ENCODE assay signal across 11 cellular contexts in genomic region chr19:6374179-6374709, GRCh38. TPM values are rescaled to one million over a fixed set of nuclear protein-coding genes. Genes with fewer than 3 reads are reported as not detected.
DNase-seq lines count a peak whose midpoint lies in the region; ATAC-seq and TF ChIP-seq lines count a peak whose summit lies in the region.
"Had no signal": no experiment of that assay in that cellular context is flagged by ENCODE, and none has a peak within 500 bp of the region (broad histone marks: within the 10 kb centered on the region; RNA-seq: fewer than 3 reads in every experiment).

No MANE protein-coding gene starts in this region.

- peaks cover 10% of the 10 kb centered on the region for H3K4me1 ChIP-seq in CD4-positive, CD25-positive, alpha-beta regulatory T cell (ENCODE audit: control insufficient read depth, insufficient read depth, low read length, poor library complexity, severe bottlenecking)
- peaks cover 5% of the 10 kb centered on the region; the same call in 1 of the 2 replicates for H3K4me1 ChIP-seq in MM.1S (ENCODE audit: low read length)
- peaks cover 5% of the 10 kb centered on the region for H3K4me1 ChIP-seq in endodermal cell (ENCODE audit: control insufficient read depth, insufficient read depth, low read length)
- peaks cover 5% of the 10 kb centered on the region for H3K4me1 ChIP-seq in ovary (ENCODE audit: insufficient read depth)

- DNase-seq in CD4-positive, CD25-positive, alpha-beta regulatory T cell = no peak
- DNase-seq in MM.1S (no peak), endodermal cell (no peak), ovary (peak in 3 of 5 donors; percentile 59 to 64 (median 60))
- no peak for DNase-seq in NK-92 treated with Interleukin-12 subunit alpha and Interleukin-12 subunit beta, amount 100 ng/mL, for 24 hours (lab: John Stamatoyannopoulos, UW)
- no peak for DNase-seq in activated CD4-positive, alpha-beta memory T cell treated with anti-CD3 and anti-CD28 coated beads for 36 hours
- no peak for DNase-seq in activated CD4-positive, alpha-beta T cell treated with anti-CD3 and anti-CD28 coated beads, Interleukin-2, amount 50 U/mL, for 4 hours
- DNase-seq: NCI-H748 treated with DMSO at 0.1 percent for 48 hours had no signal

- peak overlapping the region; percentile 88; the same call in 1 of the 2 replicates for H3K4me2 ChIP-seq in MM.1S (ENCODE audit: low read depth, low read length)

- peaks cover 7% of the 10 kb centered on the region for H3K36me3 Mint-ChIP-seq in CD4-positive, CD25-positive, alpha-beta regulatory T cell
- H3K36me3 Mint-ChIP-seq in endodermal cell (ENCODE audit: low read depth) = peaks cover 17% of the 10 kb centered on the region
- no peaks in the 10 kb centered on the region for H3K36me3 Mint-ChIP-seq in activated CD4-positive, alpha-beta memory T cell treated with anti-CD3 and anti-CD28 coated beads for 36 hours

- TF ChIP-seq CTCF in MM.1S (IDR thresholded peaks at IDR 0.05; ENCODE audit: low read length) = no peak
- TF ChIP-seq CTCF in endodermal cell (conservative IDR thresholded peaks at IDR 0.05) = no peak
- no peak for TF ChIP-seq CTCF in ovary (IDR thresholded peaks at IDR 0.05)

- H3K9me3 Mint-ChIP-seq in CD4-positive, CD25-positive, alpha-beta regulatory T cell = no peaks in the 10 kb centered on the region
- no peaks in the 10 kb centered on the region for H3K9me3 Mint-ChIP-seq in endodermal cell
- no peaks in the 10 kb centered on the region for H3K9me3 Mint-ChIP-seq in activated CD4-positive, alpha-beta memory T cell treated with anti-CD3 and anti-CD28 coated beads for 36 hours
- H3K9me3 Mint-ChIP-seq: stimulated activated naive CD8-positive, alpha-beta T cell treated with anti-CD3 and anti-CD28 coated beads, Interleukin-15, Interleukin-2, amounts not matched to agents 100 ng/mL and 50 ng/mL, for 24 hours had no signal

- intact Hi-C loops in ovary (cut with DNase I) = loop anchor here in 1 of 4 donors (10.0 kb wide), 2 partner anchors 51 to 99 kb away; partner anchors contain the start of genes KHSRP and MLLT1
- intact Hi-C loops in activated CD4-positive, alpha-beta memory T cell treated with anti-CD3 and anti-CD28 coated beads for 36 hours (cut with micrococcal nuclease) = loop anchor here (5.0 to 10.0 kb wide), 2 partner anchors 361 to 488 kb away; partner anchors contain the start of genes GPR108 and TRIP10

- peaks cover 7% of the 10 kb centered on the region for H3F3A ChIP-seq in MM.1S (ENCODE audit: insufficient read depth, low read length)

- H4K20me1 ChIP-seq in MM.1S (ENCODE audit: insufficient read depth, low read length) = no peaks in the 10 kb centered on the region

- peak overlapping the region; percentile 97 for H3K27ac ChIP-seq in CD4-positive, CD25-positive, alpha-beta regulatory T cell (ENCODE audit: insufficient read depth, low read length, poor library complexity, severe bottlenecking)
- H3K27ac ChIP-seq in MM.1S (ENCODE audit: low read length) = no peak overlapping the region
- no peak overlapping the region for H3K27ac ChIP-seq in endodermal cell (ENCODE audit: low read depth, low read length)
- no peak overlapping the region for H3K27ac ChIP-seq in ovary

- no peak overlapping the region for H2AFZ ChIP-seq in MM.1S (ENCODE audit: low read length)

- no peaks in the 10 kb centered on the region for H3K9me3 ChIP-seq in CD4-positive, CD25-positive, alpha-beta regulatory T cell (ENCODE audit: control insufficient read depth in 2 of 2, low read length in 2 of 2)
- H3K9me3 ChIP-seq in MM.1S (replicated peaks; ENCODE audit: insufficient read depth, low read length) (no peaks in the 10 kb centered on the region), endodermal cell (ENCODE audit: control insufficient read depth, low read length) (no peaks in the 10 kb centered on the region), ovary (no peaks in the 10 kb centered on the region)

- POLR2A ChIA-PET in activated CD4-positive, alpha-beta memory T cell treated with anti-CD3 and anti-CD28 coated beads for 36 hours (lab: Charles Lee) = no interaction called here

- H3K79me2 ChIP-seq in MM.1S (ENCODE audit: low read length) = peaks cover 8% of the 10 kb centered on the region; the same call in 1 of the 2 replicates

- no peak overlapping the region for H3K27ac Mint-ChIP-seq in CD4-positive, CD25-positive, alpha-beta regulatory T cell
- no peak overlapping the region for H3K27ac Mint-ChIP-seq in endodermal cell
- no peak overlapping the region for H3K27ac Mint-ChIP-seq in activated CD4-positive, alpha-beta memory T cell treated with anti-CD3 and anti-CD28 coated beads for 36 hours

- H3K4me1 Mint-ChIP-seq in CD4-positive, CD25-positive, alpha-beta regulatory T cell = peaks cover 5 to 25% (median 12%) of the 10 kb centered on the region in 4 donors
- peaks cover 8% of the 10 kb centered on the region for H3K4me1 Mint-ChIP-seq in endodermal cell
- H3K4me1 Mint-ChIP-seq in activated CD4-positive, alpha-beta memory T cell treated with anti-CD3 and anti-CD28 coated beads for 36 hours (ENCODE audit: low read depth) = peaks cover 11% of the 10 kb centered on the region

- WGBS in endodermal cell (ENCODE audit: insufficient coverage in 1 of 2, insufficient read length in 1 of 2), 2 experiments = 86 to 96% methylated on average over 20 to 29 of the region's 29 CpGs
- 28 to 36% (median 32%) methylated on average over 26 to 29 of the region's 29 CpGs for WGBS in ovary, 3 donors

- H3K4me3 ChIP-seq in CD4-positive, CD25-positive, alpha-beta regulatory T cell (ENCODE audit: low read depth, low read length) = no peak overlapping the region
- H3K4me3 ChIP-seq in MM.1S (ENCODE audit: low read length) = no peak overlapping the region
- peak overlapping the region; percentile 77 for H3K4me3 ChIP-seq in endodermal cell (ENCODE audit: low read length)
- H3K4me3 ChIP-seq in ovary = no peak overlapping the region

- TF ChIP-seq POLR2A in ovary (IDR thresholded peaks at IDR 0.05) = no peak

- H3K4me3 Mint-ChIP-seq in CD4-positive, CD25-positive, alpha-beta regulatory T cell = peak overlapping the region in 1 of 4 donors; percentile 96
- peak overlapping the region; percentile 84 for H3K4me3 Mint-ChIP-seq in endodermal cell
- no peak overlapping the region for H3K4me3 Mint-ChIP-seq in activated CD4-positive, alpha-beta memory T cell treated with anti-CD3 and anti-CD28 coated beads for 36 hours

- CTCF ChIA-PET in activated CD4-positive, alpha-beta memory T cell treated with anti-CD3 and anti-CD28 coated beads for 36 hours (lab: Charles Lee) = interaction anchor here (0.6 to 1.8 kb wide), 2 partner anchors 245 to 489 kb away, joined by 3 to 7 read pairs; no protein-coding TSS in a partner anchor

- no peak overlapping the region for H3K9ac ChIP-seq in MM.1S (ENCODE audit: low read length)
- H3K9ac ChIP-seq in endodermal cell (ENCODE audit: extremely low read depth, low read length, poor library complexity, severe bottlenecking) = peak overlapping the region; percentile 30

- no peak for TF ChIP-seq EP300 in ovary (IDR thresholded peaks at IDR 0.05)

- no peak for ATAC-seq in CD4-positive, CD25-positive, alpha-beta regulatory T cell (ENCODE audit: low read depth in 2 of 2)
- ATAC-seq in esophagus mucosa = no peak

- no peaks in the 10 kb centered on the region for H3K27me3 ChIP-seq in CD4-positive, CD25-positive, alpha-beta regulatory T cell (ENCODE audit: control insufficient read depth, insufficient read depth, low read length)
- no peaks in the 10 kb centered on the region for H3K27me3 ChIP-seq in MM.1S (replicated peaks; ENCODE audit: insufficient read depth, low read length)
- no peaks in the 10 kb centered on the region for H3K27me3 ChIP-seq in endodermal cell (ENCODE audit: control insufficient read depth, insufficient read depth, low read length, poor library complexity, severe bottlenecking)
- H3K27me3 ChIP-seq in ovary = no peaks in the 10 kb centered on the region

- peaks cover 4% of the 10 kb centered on the region for H3K36me3 ChIP-seq in CD4-positive, CD25-positive, alpha-beta regulatory T cell (ENCODE audit: control insufficient read depth, insufficient read depth, low read length)
- H3K36me3 ChIP-seq in MM.1S (replicated peaks; ENCODE audit: insufficient read depth, low read length) = no peaks in the 10 kb centered on the region
- H3K36me3 ChIP-seq in endodermal cell (ENCODE audit: control insufficient read depth, insufficient read depth, low read length) = peaks cover 11% of the 10 kb centered on the region
- H3K36me3 ChIP-seq in ovary = no peaks in the 10 kb centered on the region

- H3K27me3 Mint-ChIP-seq in CD4-positive, CD25-positive, alpha-beta regulatory T cell = no peaks in the 10 kb centered on the region
- H3K27me3 Mint-ChIP-seq in endodermal cell (ENCODE audit: insufficient read depth) = no peaks in the 10 kb centered on the region
- H3K27me3 Mint-ChIP-seq in activated CD4-positive, alpha-beta memory T cell treated with anti-CD3 and anti-CD28 coated beads for 36 hours = no peaks in the 10 kb centered on the region
- H3K27me3 Mint-ChIP-seq: stimulated activated naive CD8-positive, alpha-beta T cell treated with anti-CD3 and anti-CD28 coated beads, Interleukin-15, Interleukin-2, amounts not matched to agents 100 ng/mL and 50 ng/mL, for 24 hours had no signal

- no peaks in the 10 kb centered on the region for H3K9me2 ChIP-seq in MM.1S (replicated peaks; ENCODE audit: insufficient read depth, low read length)

RNA-seq across cellular contexts. Expression of gene PSPN, which starts 1.5 kb away (rescaled TPM):
- 1.0 TPM for total RNA-seq in CD4-positive, CD25-positive, alpha-beta regulatory T cell
- polyA plus RNA-seq in CD4-positive, CD25-positive, alpha-beta regulatory T cell = under 1 TPM; 0.41 to 0.90 (median 0.65) TPM
- total RNA-seq in endodermal cell (1 to 10 TPM; 1.9 to 2.7 TPM), ovary (1 to 10 TPM in 6 of 7 donors, under 1 TPM in 1; 0.72 to 2.8 (median 2.0) TPM), esophagus mucosa (1.5 TPM)
- polyA plus RNA-seq in endodermal cell (2013, experiment 1 of 2) = 1.3 TPM
- 1.3 TPM for polyA plus RNA-seq in endodermal cell (2013, experiment 2 of 2)
- polyA plus RNA-seq in ovary = 1 to 10 TPM; 1.2 TPM
- 1 to 10 TPM; 1.6 to 2.0 TPM for total RNA-seq in activated CD4-positive, alpha-beta memory T cell treated with anti-CD3 and anti-CD28 coated beads for 36 hours

RNA-seq across cellular contexts. Expression of gene ALKBH7, which starts 1.6 kb away (rescaled TPM):
- 47.4 TPM for total RNA-seq in CD4-positive, CD25-positive, alpha-beta regulatory T cell
- polyA plus RNA-seq in CD4-positive, CD25-positive, alpha-beta regulatory T cell = 100 to 1,000 TPM in 1 of 4 donors, 10 to 100 TPM in 3; 89.1 to 102 (median 94.4) TPM
- total RNA-seq in endodermal cell (10 to 100 TPM; 80.0 to 98.3 TPM), ovary (100 to 1,000 TPM in 3 of 7 donors, 10 to 100 TPM in 4; 66.7 to 118 (median 99.0) TPM), esophagus mucosa (74.8 TPM)
- polyA plus RNA-seq in endodermal cell (2013, experiment 1 of 2) = 74.4 TPM
- 64.3 TPM for polyA plus RNA-seq in endodermal cell (2013, experiment 2 of 2)
- 10 to 100 TPM in 1 of 2 donors, under 1 TPM in 1; 0.55 to 80.8 TPM for polyA plus RNA-seq in ovary
- total RNA-seq in activated CD4-positive, alpha-beta memory T cell treated with anti-CD3 and anti-CD28 coated beads for 36 hours = 10 to 100 TPM; 57.6 to 58.5 TPM

RNA-seq across cellular contexts. Expression of gene CLPP, which starts 12.9 kb away (rescaled TPM):
- 75.1 TPM for total RNA-seq in CD4-positive, CD25-positive, alpha-beta regulatory T cell
- 100 to 1,000 TPM; 144 to 209 (median 189) TPM for polyA plus RNA-seq in CD4-positive, CD25-positive, alpha-beta regulatory T cell
- total RNA-seq in endodermal cell = 10 to 100 TPM; 79.8 to 87.7 TPM
- 75.9 TPM for polyA plus RNA-seq in endodermal cell (2013, experiment 1 of 2)
- 69.0 TPM for polyA plus RNA-seq in endodermal cell (2013, experiment 2 of 2)
- 10 to 100 TPM; 43.2 to 78.8 (median 54.1) TPM for total RNA-seq in ovary
- polyA plus RNA-seq in ovary = 10 to 100 TPM; 12.9 to 46.1 TPM
- total RNA-seq in esophagus mucosa = 65.4 TPM
- 100 to 1,000 TPM; 171 to 177 TPM for total RNA-seq in activated CD4-positive, alpha-beta memory T cell treated with anti-CD3 and anti-CD28 coated beads for 36 hours

RNA-seq across cellular contexts. Expression of gene GTF2F1, which starts 18.7 kb away (rescaled TPM):
- 53.4 TPM for total RNA-seq in CD4-positive, CD25-positive, alpha-beta regulatory T cell
- polyA plus RNA-seq in CD4-positive, CD25-positive, alpha-beta regulatory T cell = 10 to 100 TPM; 16.0 to 19.7 (median 17.5) TPM
- total RNA-seq in endodermal cell (10 to 100 TPM; 59.2 to 66.4 TPM), ovary (10 to 100 TPM; 41.2 to 95.0 (median 65.7) TPM), esophagus mucosa (32.6 TPM)
- polyA plus RNA-seq in endodermal cell (2013, experiment 1 of 2) = 57.4 TPM
- 47.4 TPM for polyA plus RNA-seq in endodermal cell (2013, experiment 2 of 2)
- 10 to 100 TPM; 66.9 to 91.5 TPM for polyA plus RNA-seq in ovary
- 10 to 100 TPM; 67.0 to 70.9 TPM for total RNA-seq in activated CD4-positive, alpha-beta memory T cell treated with anti-CD3 and anti-CD28 coated beads for 36 hours

RNA-seq across cellular contexts. Expression of gene ACER1, which starts 40.8 kb away (rescaled TPM):
- 0.54 TPM for total RNA-seq in CD4-positive, CD25-positive, alpha-beta regulatory T cell
- polyA plus RNA-seq in CD4-positive, CD25-positive, alpha-beta regulatory T cell = 1 to 10 TPM in 2 of 4 donors, under 1 TPM in 2; 0.57 to 3.4 (median 1.3) TPM
- total RNA-seq in endodermal cell (not detected), ovary (under 1 TPM in 3 of 7 donors, not detected in 4; 0.15 to 0.37 (median 0.23) TPM), esophagus mucosa (1.8 TPM)
- polyA plus RNA-seq in endodermal cell (2013, experiment 1 of 2) = not detected
- polyA plus RNA-seq in endodermal cell (2013, experiment 2 of 2) = not detected
- polyA plus RNA-seq in ovary = under 1 TPM in 1 of 2 donors, not detected in 1; 0.35 TPM
- under 1 TPM in 1 of 2 experiments, not detected in 1; 0.14 TPM for total RNA-seq in activated CD4-positive, alpha-beta memory T cell treated with anti-CD3 and anti-CD28 coated beads for 36 hours
- total RNA-seq: activated CD8-positive, alpha-beta memory T cell treated with anti-CD3 and anti-CD28 coated beads for 36 hours had no signal

Comparison
In these comparisons a context has a peak if more than half of its experiments do, and no peak if none do; other contexts are left out.
1. DNase-seq: peak in ovary (3 of 5); none in CD4-positive, CD25-positive, alpha-beta regulatory T cell (0 of 3), MM.1S (single experiment), endodermal cell (single experiment), NK-92 treated with Interleukin-12 subunit alpha and Interleukin-12 subunit beta, amount 100 ng/mL, for 24 hours (single experiment), activated CD4-positive, alpha-beta memory T cell treated with anti-CD3 and anti-CD28 coated beads for 36 hours (single experiment) and activated CD4-positive, alpha-beta T cell treated with anti-CD3 and anti-CD28 coated beads, Interleukin-2, amount 50 U/mL, for 4 hours (0 of 2).